12 cellular contexts compared by ENCODE assay signal in genomic region chr4:88010921-88011320, GRCh38. TPM values are rescaled to one million over a fixed set of nuclear protein-coding genes. Genes with fewer than 3 reads are reported as not detected.
DNase-seq lines count a peak whose midpoint lies in the region; ATAC-seq and TF ChIP-seq lines count a peak whose summit lies in the region.
"Had no signal": no experiment of that assay in that cellular context is flagged by ENCODE, and none has a peak within 500 bp of the region (broad histone marks: within the 10 kb centered on the region; RNA-seq: fewer than 3 reads in every experiment).

No MANE protein-coding gene starts in this region.

- no peak for ATAC-seq in WTC11
- no peak for ATAC-seq in GM19395 (IDR thresholded peaks at IDR 0.05; ENCODE audit: unreplicated experiment)

- peak overlapping the region; percentile 18; the same call in 1 of the 2 replicates for H3K4me3 Mint-ChIP-seq in WTC11
- H3K4me3 Mint-ChIP-seq: activated naive CD4-positive, alpha-beta T cell treated with anti-CD3 and anti-CD28 coated beads, Interleukin-2, amount 50 U/mL, for 24 hours had no signal

- H3K36me3 Mint-ChIP-seq in WTC11 = no peaks in the 10 kb centered on the region
- H3K36me3 Mint-ChIP-seq: activated naive CD4-positive, alpha-beta T cell treated with anti-CD3 and anti-CD28 coated beads, Interleukin-2, amount 50 U/mL, for 24 hours had no signal

- peak overlapping the region; percentile 82 for H3K27ac Mint-ChIP-seq in WTC11
- H3K27ac Mint-ChIP-seq: activated naive CD4-positive, alpha-beta T cell treated with anti-CD3 and anti-CD28 coated beads, Interleukin-2, amount 50 U/mL, for 24 hours had no signal

- H3K27ac ChIP-seq in sigmoid colon = peak overlapping the region; percentile 39 to 97 (median 94)

- H3K27me3 Mint-ChIP-seq in WTC11 (ENCODE audit: low read depth) = peaks cover 12% of the 10 kb centered on the region

- no peak for TF ChIP-seq CTCF in WTC11 (IDR thresholded peaks at IDR 0.05)
- no peak for TF ChIP-seq CTCF in foreskin fibroblast (IDR thresholded peaks at IDR 0.05; ENCODE audit: low read depth, low read length)
- no peak for TF ChIP-seq CTCF in sigmoid colon (IDR thresholded peaks at IDR 0.05)

- DNase-seq in GM03348 (ENCODE audit: low spot score) (peak; percentile 36), WTC11 (ENCODE audit: low spot score) (no peak), foreskin fibroblast (no peak), sigmoid colon (no peak), erythroblast (lab: John Stamatoyannopoulos, UW) (no peak), NCI-H345 (lab: John Stamatoyannopoulos, UW) (no peak), NCI-H526 (lab: John Stamatoyannopoulos, UW) (no peak)
- DNase-seq: activated CD4-positive, alpha-beta T cell treated with anti-CD3 and anti-CD28 coated beads, Interleukin-2, amount 50 U/mL, for 48 hours; COR-L47; islet precursor cell had no signal

- intact Hi-C loops in sigmoid colon (cut with DNase I) = loop anchor here (5.0 to 10.0 kb wide), 2 partner anchors 469 to 1416 kb away; partner anchors contain the start of gene PTPN13

- no peaks in the 10 kb centered on the region for H3K36me3 ChIP-seq in sigmoid colon

- H3K9me3 ChIP-seq in sigmoid colon = no peaks in the 10 kb centered on the region

- CTCF ChIA-PET in WTC11 (lab: Charles Lee) = interaction anchor here (0.6 to 3.4 kb wide), 3 partner anchors 22 to 342 kb away, joined by 3 to 19 read pairs (median 3); no protein-coding TSS in a partner anchor

- peaks cover 0 to 84% (median 75%) of the 10 kb centered on the region in 4 donors for H3K4me1 ChIP-seq in sigmoid colon

- TF ChIP-seq POLR2A in sigmoid colon (IDR thresholded peaks at IDR 0.05) = no peak
- TF ChIP-seq POLR2A in erythroblast (IDR thresholded peaks at IDR 0.05; ENCODE audit: low read length) = no peak

- H3K4me1 Mint-ChIP-seq in WTC11 = peaks cover 71% of the 10 kb centered on the region

- no peaks in the 10 kb centered on the region for H3K27me3 ChIP-seq in sigmoid colon

- no peak for TF ChIP-seq EP300 in sigmoid colon (IDR thresholded peaks at IDR 0.05)

- POLR2A ChIA-PET in WTC11 (lab: Charles Lee) = no interaction called here

- H3K4me3 ChIP-seq in foreskin fibroblast (ENCODE audit: low read depth in 1 of 2, low read length in 2 of 2) = peak overlapping the region; percentile 72 to 76
- peak overlapping the region in 2 of 4 donors; percentile 90 to 94 for H3K4me3 ChIP-seq in sigmoid colon

- no peaks in the 10 kb centered on the region for H3K9me3 Mint-ChIP-seq in WTC11
- H3K9me3 Mint-ChIP-seq: activated naive CD4-positive, alpha-beta T cell treated with anti-CD3 and anti-CD28 coated beads, Interleukin-2, amount 50 U/mL, for 24 hours had no signal

- WGBS in sigmoid colon, 2 donors = 64 to 65% methylated on average over 2 of the region's 2 CpGs

TF ChIP-seq in WTC11, 78 proteins besides CTCF, POLR2A, EP300 and RAD21:
- TF ChIP-seq ZNF416 (CRISPR knock-in tag; IDR thresholded peaks at IDR 0.05) (no peak), FOXK1 (CRISPR knock-in tag; IDR thresholded peaks at IDR 0.05) (no peak), SMAD4 (CRISPR knock-in tag; IDR thresholded peaks at IDR 0.05) (no peak), SP1 (CRISPR knock-in tag; conservative IDR thresholded peaks at IDR 0.05) (no peak), PRRX2 (CRISPR knock-in tag; IDR thresholded peaks at IDR 0.05) (no peak), AFF4 (CRISPR knock-in tag; IDR thresholded peaks at IDR 0.05; ENCODE audit: borderline replicate concordance) (no peak), FOXJ3 (CRISPR knock-in tag; IDR thresholded peaks at IDR 0.05; ENCODE audit: borderline replicate concordance) (no peak), ZNF425 (CRISPR knock-in tag; conservative IDR thresholded peaks at IDR 0.05) (no peak), ZNF219 (CRISPR knock-in tag; IDR thresholded peaks at IDR 0.05; ENCODE audit: borderline replicate concordance) (no peak)
TF ChIP-seq in WTC11: peak in this region for 0.

RNA-seq across cellular contexts. Expression of gene PKD2, which starts 3.5 kb away (rescaled TPM):
- total RNA-seq in WTC11 (2021) = 21.4 to 27.0 TPM (median 25.5 TPM) in 3 replicates
- total RNA-seq in sigmoid colon = 100 to 1,000 TPM in 2 of 4 donors, 10 to 100 TPM in 2; 67.6 to 123 (median 101) TPM
- polyA plus RNA-seq in sigmoid colon = 1 to 10 TPM; 1.4 to 7.3 (median 4.2) TPM

RNA-seq across cellular contexts. Expression of gene SPP1, which starts 35.4 kb away (rescaled TPM):
- total RNA-seq in WTC11 (2021) = 24.5 to 56.6 TPM (median 31.8 TPM) in 3 replicates
- 10 to 100 TPM; 30.4 to 47.8 (median 41.9) TPM for total RNA-seq in sigmoid colon
- 10 to 100 TPM in 2 of 3 donors, 1 to 10 TPM in 1; 3.0 to 29.4 (median 16.6) TPM for polyA plus RNA-seq in sigmoid colon
